In the genomic region with DNA sequence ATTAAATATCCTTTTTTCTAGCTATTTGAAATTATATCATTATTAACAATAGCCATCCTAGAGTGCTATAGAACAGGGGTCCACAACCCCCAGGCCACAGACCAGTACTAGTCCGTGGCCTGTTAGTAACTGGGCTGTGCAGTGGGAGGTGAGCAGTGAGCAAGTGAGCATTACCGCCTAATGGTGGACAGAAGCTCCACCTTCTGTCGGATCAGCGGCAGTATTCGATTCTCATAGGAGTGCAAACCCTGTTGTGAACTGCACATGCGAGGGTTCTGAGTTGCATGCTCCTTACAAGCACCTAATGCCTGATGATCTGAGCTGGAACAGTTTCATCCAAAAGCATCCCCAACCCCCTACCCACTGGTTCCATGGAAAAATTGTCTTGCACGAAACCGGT, we compare ENCODE assay signal across 32 cellular contexts. TPM values are rescaled to one million over a fixed set of nuclear protein-coding genes. Genes with fewer than 3 reads are reported as not detected.
"Had no signal": no experiment of that assay in that cellular context is flagged by ENCODE, and none has a peak within 500 bp of the region (broad histone marks: within the 10 kb centered on the region; RNA-seq: fewer than 3 reads in every experiment).

No MANE protein-coding gene starts in this region.

- H3K27ac ChIP-seq: left lung, lower lobe of right lung, pancreas, prostate gland, sigmoid colon, spleen, suprapubic skin, thoracic aorta, tibial artery, upper lobe of right lung had no signal

- DNase-seq: hypothalamus; immature natural killer cell; kidney; left colon; left lung; lower lobe of right lung; mammary epithelial cell; mesenchymal stem cell; naive thymus-derived CD8-positive, alpha-beta T cell; nucleus accumbens; pancreas; posterior cingulate gyrus; retina; sigmoid colon; small intestine; spleen; stimulated activated CD4-positive, alpha-beta T cell treated with anti-CD3 and anti-CD28 coated beads, Interleukin-4, amount 100 ng/mL, for 24 hours; stimulated activated naive CD4-positive, alpha-beta T cell; tibial artery; trophoblast cell; upper lobe of right lung had no signal

- FAIRE-seq: islet of Langerhans, kidney, pancreas, small intestine, urothelium cell line had no signal

RNA-seq across cellular contexts. Expression of a gene that starts 11.7 kb away (rescaled TPM):
- total RNA-seq: naive thymus-derived CD8-positive, alpha-beta T cell; neural crest cell; osteoblast; right cardiac atrium; sigmoid colon; spleen; thoracic aorta had no signal
- polyA plus RNA-seq: immature natural killer cell; naive thymus-derived CD8-positive, alpha-beta T cell; small intestine had no signal

RNA-seq across cellular contexts. Expression of a gene that starts 50.0 kb away (rescaled TPM):
- total RNA-seq: kidney; left colon; left lung; liver; lower lobe of right lung; mammary epithelial cell; mucosa of gallbladder; naive thymus-derived CD8-positive, alpha-beta T cell; neural crest cell; osteoblast; pancreas; prostate gland; right cardiac atrium; sigmoid colon; spleen; subcutaneous adipose tissue; suprapubic skin; thoracic aorta; upper lobe of right lung had no signal
- polyA plus RNA-seq: immature natural killer cell; liver; mammary epithelial cell; naive thymus-derived CD8-positive, alpha-beta T cell; pancreas; right cardiac atrium; sigmoid colon; small intestine; spleen had no signal
